In genomic region chr15:20497781-20498180, GRCh38 we compare ENCODE assay signal across 18 cellular contexts. TPM values are rescaled to one million over a fixed set of nuclear protein-coding genes. Genes with fewer than 3 reads are reported as not detected.
"Had no signal": no experiment of that assay in that cellular context is flagged by ENCODE, and none has a peak within 500 bp of the region (broad histone marks: within the 10 kb centered on the region; RNA-seq: fewer than 3 reads in every experiment).

No MANE protein-coding gene starts in this region.

RNA-seq across cellular contexts. Expression of gene GOLGA6L6, which starts 43.8 kb away (rescaled TPM):
- total RNA-seq: dermis blood vessel endothelial cell; epithelial cell of proximal tubule; esophagus squamous epithelium; foreskin keratinocyte; kidney; left colon; liver; lung microvascular endothelial cell; mucosa of descending colon; naive thymus-derived CD8-positive, alpha-beta T cell; osteoblast; pulmonary artery endothelial cell; sciatic nerve; subcutaneous adipose tissue; tibial nerve; ureter had no signal
- polyA plus RNA-seq: foreskin keratinocyte; immature natural killer cell; liver; naive thymus-derived CD8-positive, alpha-beta T cell; neural cell had no signal
